ENCODE assay signal across 22 cellular contexts in the genomic region with DNA sequence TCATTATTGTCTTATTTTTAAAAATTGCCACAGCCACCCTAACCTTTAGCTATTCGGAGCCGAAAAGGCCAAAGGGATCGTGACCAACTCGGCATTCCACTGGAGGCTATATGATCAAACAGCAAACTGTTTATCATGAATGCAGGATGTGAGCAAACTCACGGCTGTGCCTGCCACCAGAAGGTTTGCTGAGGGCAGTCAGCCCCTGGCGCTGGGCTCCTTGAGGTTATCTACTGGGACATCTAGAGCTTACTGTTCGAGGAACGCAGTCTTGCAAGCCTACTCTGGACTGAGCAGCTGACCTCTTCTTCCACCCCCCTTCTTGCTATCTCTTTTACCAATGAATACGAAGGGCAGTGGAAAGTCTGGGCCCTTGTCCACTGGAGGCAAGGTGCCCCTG.
"Had no signal": no experiment of that assay in that cellular context is flagged by ENCODE, and none has a peak within 500 bp of the region (broad histone marks: within the 10 kb centered on the region; RNA-seq: fewer than 3 reads in every experiment).

No MANE protein-coding gene starts in this region.

- H3K9me3 ChIP-seq: colonic mucosa, esophagus squamous epithelium, gastrocnemius medialis, left lung, lower lobe of right lung, mucosa of descending colon had no signal

- ATAC-seq: effector memory CD8-positive, alpha-beta T cell; esophagus mucosa; gastrocnemius medialis; heart right ventricle; left cardiac atrium; left lung; left ventricle myocardium superior; lower lobe of right lung; mucosa of descending colon had no signal

- H3K4me1 ChIP-seq: colonic mucosa, esophagus squamous epithelium, left lung, lower lobe of right lung had no signal

- H3K36me3 ChIP-seq: colonic mucosa, esophagus squamous epithelium, gastrocnemius medialis, heart right ventricle, left lung, lower lobe of right lung had no signal

- H3K27ac ChIP-seq: colonic mucosa, epithelial cell of prostate, esophagus squamous epithelium, gastrocnemius medialis, heart right ventricle, left lung, lower lobe of right lung had no signal

- H3K4me3 ChIP-seq: colonic mucosa, esophagus squamous epithelium, gastrocnemius medialis, heart right ventricle, left lung, lower lobe of right lung, mucosa of descending colon had no signal

- H3K27me3 ChIP-seq: colonic mucosa, esophagus squamous epithelium, gastrocnemius medialis, heart right ventricle, left lung had no signal

- DNase-seq: colonic mucosa; cortex of kidney; effector CD8-positive, alpha-beta T cell; effector memory CD8-positive, alpha-beta T cell; endodermal cell; erythroblast; esophagus squamous epithelium; foreskin fibroblast; foreskin melanocyte; gastrocnemius medialis; glutamatergic neuron; head of caudate nucleus; heart right ventricle; hippocampal formation; left cardiac atrium; left ventricle myocardium superior; lower lobe of right lung; mesenchymal stem cell; mucosa of descending colon had no signal
